In genomic region chr12:49673446-49674317, GRCh38 we compare ENCODE assay signal across 8 cellular contexts.
DNase-seq lines count a peak whose midpoint lies in the region; FAIRE-seq and TF ChIP-seq lines count a peak whose summit lies in the region.

No MANE protein-coding gene starts in this region.

- H3K9ac ChIP-seq in subcutaneous abdominal adipose tissue (ENCODE audit: low read length in 5 of 5): peak overlapping the region in 3 of 5 donors; percentile 66 to 81 (median 69)

- H3K4me1 ChIP-seq in subcutaneous abdominal adipose tissue (ENCODE audit: control insufficient read depth in 5 of 5, insufficient read depth in 5 of 5, low read length in 5 of 5): peaks cover 26 to 67% (median 55%) of the 10 kb centered on the region in 5 donors

- peak; percentile 83 for FAIRE-seq in endometrium (lab: Jason Lieb, UNC)

- no peaks in the 10 kb centered on the region for H3K27me3 ChIP-seq in subcutaneous abdominal adipose tissue (ENCODE audit: control insufficient read depth in 5 of 5, insufficient read depth in 4 of 5, low read length in 5 of 5)

- no peaks in the 10 kb centered on the region for H3K36me3 ChIP-seq in subcutaneous abdominal adipose tissue (ENCODE audit: control insufficient read depth in 5 of 5, insufficient read depth in 5 of 5, low read length in 5 of 5)

- no peaks in the 10 kb centered on the region for H3K9me3 ChIP-seq in subcutaneous abdominal adipose tissue (ENCODE audit: control insufficient read depth in 5 of 5, low read length in 5 of 5)

- DNase-seq in AG09319 (ENCODE audit: extremely low read depth, low read depth): peak; percentile 86
- DNase-seq in HFF-Myc (ENCODE audit: extremely low read depth, low read depth): peak; percentile 76
- DNase-seq in T1000 (lab: John Stamatoyannopoulos, UW): peak; percentile 57
- peak; percentile 98 for DNase-seq in medulla oblongata (ENCODE audit: extremely low spot score)
- no peak for DNase-seq in HK-2 (ENCODE audit: unreplicated experiment)
- DNase-seq in Kasumi-1 (lab: John Stamatoyannopoulos, UW): no peak

- peak overlapping the region; percentile 93 for H3K27ac ChIP-seq in subcutaneous abdominal adipose tissue (ENCODE audit: low read depth, low read length)

- H3K4me3 ChIP-seq in HFF-Myc (replicated peaks; ENCODE audit: low read depth, low read length) (no peak overlapping the region), subcutaneous abdominal adipose tissue (ENCODE audit: low read depth in 1 of 5, low read length in 5 of 5) (peak overlapping the region in 4 of 5 donors; percentile 19 to 36 (median 30))

- peak; percentile 31 for TF ChIP-seq CTCF in AG09319 (IDR thresholded peaks at IDR 0.05; ENCODE audit: low read depth, low read length)
- TF ChIP-seq CTCF in HFF-Myc (IDR thresholded peaks at IDR 0.05; ENCODE audit: low read depth, low read length, missing control alignments): no peak

Comparison
In these comparisons a context has a peak if more than half of its experiments do, and no peak if none do; other contexts are left out.
1. DNase-seq: peak in AG09319 (single experiment), HFF-Myc (single experiment), T1000 (single experiment) and medulla oblongata (single experiment); none in HK-2 (single experiment) and Kasumi-1 (0 of 2).